In the genomic region with DNA sequence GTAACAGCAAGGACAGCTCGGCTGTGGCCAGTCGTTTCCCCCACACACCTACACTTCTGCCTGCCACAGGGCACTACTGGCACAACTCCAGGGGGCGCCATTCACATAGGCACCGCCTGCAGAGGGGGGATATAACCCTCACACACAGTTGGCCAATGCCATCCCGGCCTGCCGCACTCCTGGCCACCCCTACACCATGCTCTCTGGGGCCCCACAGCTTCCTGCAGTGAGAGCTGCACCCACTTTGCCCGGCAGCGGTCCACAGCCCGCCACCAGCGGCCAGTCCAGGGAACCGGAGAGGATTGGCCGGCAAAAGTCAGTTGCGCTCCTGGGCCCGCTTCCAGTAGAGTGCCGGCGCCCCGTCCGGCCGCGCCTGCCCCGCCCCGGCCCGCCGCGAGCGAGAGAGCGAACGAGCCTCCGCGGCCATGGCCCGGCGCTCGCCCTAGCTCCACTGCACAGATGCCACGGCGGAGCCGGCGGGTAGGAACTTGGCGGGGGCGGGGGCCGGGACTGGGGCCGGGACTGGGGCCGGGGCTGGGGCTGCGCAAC, we compare ENCODE assay signal across 1 cellular context.
TF ChIP-seq lines count a peak whose summit lies in the region.

No MANE protein-coding gene starts in this region.

TF ChIP-seq in HepG2, 621 proteins besides CTCF, POLR2A, EP300 and RAD21 (continued from another document and continues in another):
- TF ChIP-seq FOXC1 (CRISPR knock-in tag; IDR thresholded peaks at IDR 0.05; ENCODE audit: borderline replicate concordance) (no peak), ZNF3 (CRISPR knock-in tag; IDR thresholded peaks at IDR 0.05) (no peak), ZNF468 (CRISPR knock-in tag; IDR thresholded peaks at IDR 0.05) (no peak), CREB1 (IDR thresholded peaks at IDR 0.05) (no peak), CREB1 (CRISPR knock-in tag; IDR thresholded peaks at IDR 0.05) (no peak), ZNF598 (CRISPR knock-in tag; IDR thresholded peaks at IDR 0.05; ENCODE audit: borderline replicate concordance) (no peak), AGO2 (optimal IDR thresholded peaks at IDR 0.05; ENCODE audit: low read depth, low read length) (no peak), ZNF230 (CRISPR knock-in tag; IDR thresholded peaks at IDR 0.05) (no peak), NCOA1 (CRISPR knock-in tag; IDR thresholded peaks at IDR 0.05) (no peak), ZNF556 (CRISPR knock-in tag; IDR thresholded peaks at IDR 0.05; ENCODE audit: borderline replicate concordance) (no peak), ZNF24 (IDR thresholded peaks at IDR 0.05) (no peak), NFKB2 (CRISPR knock-in tag; IDR thresholded peaks at IDR 0.05; ENCODE audit: borderline replicate concordance) (no peak), JUNB (CRISPR knock-in tag; IDR thresholded peaks at IDR 0.05; ENCODE audit: borderline replicate concordance) (no peak), SAP130 (CRISPR knock-in tag; IDR thresholded peaks at IDR 0.05; ENCODE audit: low read depth) (peak; percentile 40), NCOA2 (CRISPR knock-in tag; IDR thresholded peaks at IDR 0.05) (no peak), ZEB1 (IDR thresholded peaks at IDR 0.05; ENCODE audit: insufficient replicate concordance, low read depth) (no peak), PAF1 (CRISPR knock-in tag; IDR thresholded peaks at IDR 0.05) (no peak), HOXA9 (CRISPR knock-in tag; IDR thresholded peaks at IDR 0.05; ENCODE audit: borderline replicate concordance) (no peak), ZNF558 (CRISPR knock-in tag; IDR thresholded peaks at IDR 0.05; ENCODE audit: borderline replicate concordance) (no peak), MAZ (IDR thresholded peaks at IDR 0.05; ENCODE audit: borderline replicate concordance, low read depth, low read length) (no peak), MAZ (CRISPR knock-in tag; IDR thresholded peaks at IDR 0.05; ENCODE audit: low read depth) (no peak), NCOR1 (IDR thresholded peaks at IDR 0.05; ENCODE audit: borderline replicate concordance, low read length) (no peak), PHF21A (CRISPR knock-in tag; IDR thresholded peaks at IDR 0.05) (peak; percentile 28; the same call in 1 of the 2 replicates), ZNF83 (CRISPR knock-in tag; IDR thresholded peaks at IDR 0.05; ENCODE audit: borderline replicate concordance) (no peak), ZNF180 (CRISPR knock-in tag; IDR thresholded peaks at IDR 0.05; ENCODE audit: borderline replicate concordance, low read depth) (no peak), MAFK (conservative IDR thresholded peaks at IDR 0.05 in 1 of 2, IDR thresholded peaks at IDR 0.05 in 1 of 2; ENCODE audit: low read length in 2 of 2) (no peak), SNRNP70 (IDR thresholded peaks at IDR 0.05; ENCODE audit: low read depth, low read length) (no peak), ATF1 (CRISPR knock-in tag; IDR thresholded peaks at IDR 0.05) (no peak)
- TF ChIP-seq, protein P1, sequence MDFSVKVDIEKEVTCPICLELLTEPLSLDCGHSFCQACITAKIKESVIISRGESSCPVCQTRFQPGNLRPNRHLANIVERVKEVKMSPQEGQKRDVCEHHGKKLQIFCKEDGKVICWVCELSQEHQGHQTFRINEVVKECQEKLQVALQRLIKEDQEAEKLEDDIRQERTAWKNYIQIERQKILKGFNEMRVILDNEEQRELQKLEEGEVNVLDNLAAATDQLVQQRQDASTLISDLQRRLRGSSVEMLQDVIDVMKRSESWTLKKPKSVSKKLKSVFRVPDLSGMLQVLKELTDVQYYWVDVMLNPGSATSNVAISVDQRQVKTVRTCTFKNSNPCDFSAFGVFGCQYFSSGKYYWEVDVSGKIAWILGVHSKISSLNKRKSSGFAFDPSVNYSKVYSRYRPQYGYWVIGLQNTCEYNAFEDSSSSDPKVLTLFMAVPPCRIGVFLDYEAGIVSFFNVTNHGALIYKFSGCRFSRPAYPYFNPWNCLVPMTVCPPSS (IDR thresholded peaks at IDR 0.05) = no peak
- TF ChIP-seq, protein P2, sequence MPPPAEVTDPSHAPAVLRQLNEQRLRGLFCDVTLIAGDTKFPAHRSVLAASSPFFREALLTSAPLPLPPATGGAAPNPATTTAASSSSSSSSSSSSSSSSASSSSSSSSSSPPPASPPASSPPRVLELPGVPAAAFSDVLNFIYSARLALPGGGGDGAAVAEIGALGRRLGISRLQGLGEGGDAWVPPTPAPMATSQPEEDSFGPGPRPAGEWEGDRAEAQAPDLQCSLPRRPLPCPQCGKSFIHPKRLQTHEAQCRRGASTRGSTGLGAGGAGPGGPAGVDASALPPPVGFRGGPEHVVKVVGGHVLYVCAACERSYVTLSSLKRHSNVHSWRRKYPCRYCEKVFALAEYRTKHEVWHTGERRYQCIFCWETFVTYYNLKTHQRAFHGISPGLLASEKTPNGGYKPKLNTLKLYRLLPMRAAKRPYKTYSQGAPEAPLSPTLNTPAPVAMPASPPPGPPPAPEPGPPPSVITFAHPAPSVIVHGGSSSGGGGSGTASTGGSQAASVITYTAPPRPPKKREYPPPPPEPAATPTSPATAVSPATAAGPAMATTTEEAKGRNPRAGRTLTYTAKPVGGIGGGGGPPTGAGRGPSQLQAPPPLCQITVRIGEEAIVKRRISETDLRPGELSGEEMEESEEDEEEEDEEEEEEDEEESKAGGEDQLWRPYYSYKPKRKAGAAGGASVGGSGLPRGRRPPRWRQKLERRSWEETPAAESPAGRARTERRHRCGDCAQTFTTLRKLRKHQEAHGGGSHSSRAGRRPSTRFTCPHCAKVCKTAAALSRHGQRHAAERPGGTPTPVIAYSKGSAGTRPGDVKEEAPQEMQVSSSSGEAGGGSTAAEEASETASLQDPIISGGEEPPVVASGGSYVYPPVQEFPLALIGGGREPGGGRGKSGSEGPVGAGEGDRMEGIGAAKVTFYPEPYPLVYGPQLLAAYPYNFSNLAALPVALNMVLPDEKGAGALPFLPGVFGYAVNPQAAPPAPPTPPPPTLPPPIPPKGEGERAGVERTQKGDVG (CRISPR knock-in tag; IDR thresholded peaks at IDR 0.05; ENCODE audit: borderline replicate concordance) = no peak
- TF ChIP-seq, protein P3, sequence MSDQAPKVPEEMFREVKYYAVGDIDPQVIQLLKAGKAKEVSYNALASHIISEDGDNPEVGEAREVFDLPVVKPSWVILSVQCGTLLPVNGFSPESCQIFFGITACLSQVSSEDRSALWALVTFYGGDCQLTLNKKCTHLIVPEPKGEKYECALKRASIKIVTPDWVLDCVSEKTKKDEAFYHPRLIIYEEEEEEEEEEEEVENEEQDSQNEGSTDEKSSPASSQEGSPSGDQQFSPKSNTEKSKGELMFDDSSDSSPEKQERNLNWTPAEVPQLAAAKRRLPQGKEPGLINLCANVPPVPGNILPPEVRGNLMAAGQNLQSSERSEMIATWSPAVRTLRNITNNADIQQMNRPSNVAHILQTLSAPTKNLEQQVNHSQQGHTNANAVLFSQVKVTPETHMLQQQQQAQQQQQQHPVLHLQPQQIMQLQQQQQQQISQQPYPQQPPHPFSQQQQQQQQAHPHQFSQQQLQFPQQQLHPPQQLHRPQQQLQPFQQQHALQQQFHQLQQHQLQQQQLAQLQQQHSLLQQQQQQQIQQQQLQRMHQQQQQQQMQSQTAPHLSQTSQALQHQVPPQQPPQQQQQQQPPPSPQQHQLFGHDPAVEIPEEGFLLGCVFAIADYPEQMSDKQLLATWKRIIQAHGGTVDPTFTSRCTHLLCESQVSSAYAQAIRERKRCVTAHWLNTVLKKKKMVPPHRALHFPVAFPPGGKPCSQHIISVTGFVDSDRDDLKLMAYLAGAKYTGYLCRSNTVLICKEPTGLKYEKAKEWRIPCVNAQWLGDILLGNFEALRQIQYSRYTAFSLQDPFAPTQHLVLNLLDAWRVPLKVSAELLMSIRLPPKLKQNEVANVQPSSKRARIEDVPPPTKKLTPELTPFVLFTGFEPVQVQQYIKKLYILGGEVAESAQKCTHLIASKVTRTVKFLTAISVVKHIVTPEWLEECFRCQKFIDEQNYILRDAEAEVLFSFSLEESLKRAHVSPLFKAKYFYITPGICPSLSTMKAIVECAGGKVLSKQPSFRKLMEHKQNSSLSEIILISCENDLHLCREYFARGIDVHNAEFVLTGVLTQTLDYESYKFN (CRISPR knock-in tag; conservative IDR thresholded peaks at IDR 0.05) = no peak
- TF ChIP-seq, protein P4, sequence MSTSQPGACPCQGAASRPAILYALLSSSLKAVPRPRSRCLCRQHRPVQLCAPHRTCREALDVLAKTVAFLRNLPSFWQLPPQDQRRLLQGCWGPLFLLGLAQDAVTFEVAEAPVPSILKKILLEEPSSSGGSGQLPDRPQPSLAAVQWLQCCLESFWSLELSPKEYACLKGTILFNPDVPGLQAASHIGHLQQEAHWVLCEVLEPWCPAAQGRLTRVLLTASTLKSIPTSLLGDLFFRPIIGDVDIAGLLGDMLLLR (CRISPR knock-in tag; IDR thresholded peaks at IDR 0.05) = no peak
- TF ChIP-seq, protein P5, sequence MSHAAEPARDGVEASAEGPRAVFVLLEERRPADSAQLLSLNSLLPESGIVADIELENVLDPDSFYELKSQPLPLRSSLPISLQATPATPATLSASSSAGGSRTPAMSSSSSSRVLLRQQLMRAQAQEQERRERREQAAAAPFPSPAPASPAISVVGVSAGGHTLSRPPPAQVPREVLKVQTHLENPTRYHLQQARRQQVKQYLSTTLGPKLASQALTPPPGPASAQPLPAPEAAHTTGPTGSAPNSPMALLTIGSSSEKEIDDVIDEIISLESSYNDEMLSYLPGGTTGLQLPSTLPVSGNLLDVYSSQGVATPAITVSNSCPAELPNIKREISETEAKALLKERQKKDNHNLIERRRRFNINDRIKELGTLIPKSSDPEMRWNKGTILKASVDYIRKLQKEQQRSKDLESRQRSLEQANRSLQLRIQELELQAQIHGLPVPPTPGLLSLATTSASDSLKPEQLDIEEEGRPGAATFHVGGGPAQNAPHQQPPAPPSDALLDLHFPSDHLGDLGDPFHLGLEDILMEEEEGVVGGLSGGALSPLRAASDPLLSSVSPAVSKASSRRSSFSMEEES (CRISPR knock-in tag; IDR thresholded peaks at IDR 0.05) = no peak
- TF ChIP-seq, protein P6, sequence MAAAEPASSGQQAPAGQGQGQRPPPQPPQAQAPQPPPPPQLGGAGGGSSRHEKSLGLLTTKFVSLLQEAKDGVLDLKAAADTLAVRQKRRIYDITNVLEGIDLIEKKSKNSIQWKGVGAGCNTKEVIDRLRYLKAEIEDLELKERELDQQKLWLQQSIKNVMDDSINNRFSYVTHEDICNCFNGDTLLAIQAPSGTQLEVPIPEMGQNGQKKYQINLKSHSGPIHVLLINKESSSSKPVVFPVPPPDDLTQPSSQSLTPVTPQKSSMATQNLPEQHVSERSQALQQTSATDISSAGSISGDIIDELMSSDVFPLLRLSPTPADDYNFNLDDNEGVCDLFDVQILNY (CRISPR knock-in tag; conservative IDR thresholded peaks at IDR 0.05) = no peak
- TF ChIP-seq, protein P7, sequence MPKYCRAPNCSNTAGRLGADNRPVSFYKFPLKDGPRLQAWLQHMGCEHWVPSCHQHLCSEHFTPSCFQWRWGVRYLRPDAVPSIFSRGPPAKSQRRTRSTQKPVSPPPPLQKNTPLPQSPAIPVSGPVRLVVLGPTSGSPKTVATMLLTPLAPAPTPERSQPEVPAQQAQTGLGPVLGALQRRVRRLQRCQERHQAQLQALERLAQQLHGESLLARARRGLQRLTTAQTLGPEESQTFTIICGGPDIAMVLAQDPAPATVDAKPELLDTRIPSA (CRISPR knock-in tag; IDR thresholded peaks at IDR 0.05; ENCODE audit: borderline replicate concordance) = no peak
- TF ChIP-seq, protein P8, sequence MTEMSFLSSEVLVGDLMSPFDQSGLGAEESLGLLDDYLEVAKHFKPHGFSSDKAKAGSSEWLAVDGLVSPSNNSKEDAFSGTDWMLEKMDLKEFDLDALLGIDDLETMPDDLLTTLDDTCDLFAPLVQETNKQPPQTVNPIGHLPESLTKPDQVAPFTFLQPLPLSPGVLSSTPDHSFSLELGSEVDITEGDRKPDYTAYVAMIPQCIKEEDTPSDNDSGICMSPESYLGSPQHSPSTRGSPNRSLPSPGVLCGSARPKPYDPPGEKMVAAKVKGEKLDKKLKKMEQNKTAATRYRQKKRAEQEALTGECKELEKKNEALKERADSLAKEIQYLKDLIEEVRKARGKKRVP (CRISPR knock-in tag; IDR thresholded peaks at IDR 0.05) = no peak
- TF ChIP-seq, protein P9, sequence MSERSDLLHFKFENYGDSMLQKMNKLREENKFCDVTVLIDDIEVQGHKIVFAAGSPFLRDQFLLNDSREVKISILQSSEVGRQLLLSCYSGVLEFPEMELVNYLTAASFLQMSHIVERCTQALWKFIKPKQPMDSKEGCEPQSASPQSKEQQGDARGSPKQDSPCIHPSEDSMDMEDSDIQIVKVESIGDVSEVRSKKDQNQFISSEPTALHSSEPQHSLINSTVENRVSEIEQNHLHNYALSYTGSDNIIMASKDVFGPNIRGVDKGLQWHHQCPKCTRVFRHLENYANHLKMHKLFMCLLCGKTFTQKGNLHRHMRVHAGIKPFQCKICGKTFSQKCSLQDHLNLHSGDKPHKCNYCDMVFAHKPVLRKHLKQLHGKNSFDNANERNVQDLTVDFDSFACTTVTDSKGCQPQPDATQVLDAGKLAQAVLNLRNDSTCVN (CRISPR knock-in tag; IDR thresholded peaks at IDR 0.05; ENCODE audit: borderline replicate concordance) = no peak
- TF ChIP-seq, protein P10, sequence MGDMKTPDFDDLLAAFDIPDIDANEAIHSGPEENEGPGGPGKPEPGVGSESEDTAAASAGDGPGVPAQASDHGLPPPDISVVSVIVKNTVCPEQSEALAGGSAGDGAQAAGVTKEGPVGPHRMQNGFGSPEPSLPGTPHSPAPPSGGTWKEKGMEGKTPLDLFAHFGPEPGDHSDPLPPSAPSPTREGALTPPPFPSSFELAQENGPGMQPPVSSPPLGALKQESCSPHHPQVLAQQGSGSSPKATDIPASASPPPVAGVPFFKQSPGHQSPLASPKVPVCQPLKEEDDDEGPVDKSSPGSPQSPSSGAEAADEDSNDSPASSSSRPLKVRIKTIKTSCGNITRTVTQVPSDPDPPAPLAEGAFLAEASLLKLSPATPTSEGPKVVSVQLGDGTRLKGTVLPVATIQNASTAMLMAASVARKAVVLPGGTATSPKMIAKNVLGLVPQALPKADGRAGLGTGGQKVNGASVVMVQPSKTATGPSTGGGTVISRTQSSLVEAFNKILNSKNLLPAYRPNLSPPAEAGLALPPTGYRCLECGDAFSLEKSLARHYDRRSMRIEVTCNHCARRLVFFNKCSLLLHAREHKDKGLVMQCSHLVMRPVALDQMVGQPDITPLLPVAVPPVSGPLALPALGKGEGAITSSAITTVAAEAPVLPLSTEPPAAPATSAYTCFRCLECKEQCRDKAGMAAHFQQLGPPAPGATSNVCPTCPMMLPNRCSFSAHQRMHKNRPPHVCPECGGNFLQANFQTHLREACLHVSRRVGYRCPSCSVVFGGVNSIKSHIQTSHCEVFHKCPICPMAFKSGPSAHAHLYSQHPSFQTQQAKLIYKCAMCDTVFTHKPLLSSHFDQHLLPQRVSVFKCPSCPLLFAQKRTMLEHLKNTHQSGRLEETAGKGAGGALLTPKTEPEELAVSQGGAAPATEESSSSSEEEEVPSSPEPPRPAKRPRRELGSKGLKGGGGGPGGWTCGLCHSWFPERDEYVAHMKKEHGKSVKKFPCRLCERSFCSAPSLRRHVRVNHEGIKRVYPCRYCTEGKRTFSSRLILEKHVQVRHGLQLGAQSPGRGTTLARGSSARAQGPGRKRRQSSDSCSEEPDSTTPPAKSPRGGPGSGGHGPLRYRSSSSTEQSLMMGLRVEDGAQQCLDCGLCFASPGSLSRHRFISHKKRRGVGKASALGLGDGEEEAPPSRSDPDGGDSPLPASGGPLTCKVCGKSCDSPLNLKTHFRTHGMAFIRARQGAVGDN (CRISPR knock-in tag; IDR thresholded peaks at IDR 0.05) = peak; percentile 51
